In the genomic region with DNA sequence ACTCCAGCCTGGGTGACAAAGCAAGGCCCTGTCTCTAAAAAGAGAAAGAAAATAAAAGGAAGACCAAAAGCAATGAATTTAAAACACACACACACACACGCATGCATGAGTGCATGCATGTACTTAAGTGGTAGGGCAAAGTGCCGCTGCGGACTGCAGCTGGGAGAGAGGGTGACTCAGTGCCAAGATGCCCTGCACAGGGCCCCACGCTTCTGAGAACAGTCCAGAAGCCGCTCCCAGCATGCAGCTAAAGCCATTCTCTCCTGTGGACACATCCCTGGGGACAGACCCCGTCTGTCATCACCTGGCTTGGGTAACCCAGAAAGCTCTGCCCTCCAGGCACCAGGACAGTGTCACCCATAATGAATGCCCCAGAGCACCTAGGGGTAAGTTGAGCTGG, we compare ENCODE assay signal across 26 cellular contexts.
A peak's percentile ranks its signal among the peaks of the same experiment; 100 is the strongest.
DNase-seq lines count a peak whose midpoint lies in the region; ATAC-seq, FAIRE-seq and TF ChIP-seq lines count a peak whose summit lies in the region.
"Had no signal": no experiment of that assay in that cellular context is flagged by ENCODE, and none has a peak within 500 bp of the region (broad histone marks: within the 10 kb centered on the region; RNA-seq: fewer than 3 reads in every experiment).

No MANE protein-coding gene starts in this region.

- no peak for TF ChIP-seq CTCF in right atrium auricular region (IDR thresholded peaks at IDR 0.05)
- no peak for TF ChIP-seq CTCF in bronchial epithelial cell (IDR thresholded peaks at IDR 0.05; ENCODE audit: insufficient read depth, low read length, severe bottlenecking)
- no peak for TF ChIP-seq CTCF in gastrocnemius medialis (IDR thresholded peaks at IDR 0.05 in 4 of 5, conservative IDR thresholded peaks at IDR 0.05 in 1 of 5)
- TF ChIP-seq CTCF in testis (IDR thresholded peaks at IDR 0.05), result no peak

- FAIRE-seq in bronchial epithelial cell (lab: Jason Lieb, UNC) (no peak), GM12891 (lab: Jason Lieb, UNC) (no peak)
- FAIRE-seq: A549, colon had no signal

- peak; percentile 40 for ATAC-seq in Right ventricle myocardium inferior
- no peak for ATAC-seq in gastrocnemius medialis
- ATAC-seq: A549; activated CD8-positive, alpha-beta T cell treated with anti-CD3 and anti-CD28 coated beads for 36 hours; left lobe of liver had no signal

- intact Hi-C loops in Right ventricle myocardium inferior (cut with DNase I), result loop anchor here (1.0 kb wide), 1 partner anchor 124 kb away; no protein-coding TSS in a partner anchor
- intact Hi-C loops in gastrocnemius medialis (cut with DNase I; ENCODE audit: low total_unique reads), result no loop called here
- intact Hi-C loops in testis (cut with DNase I; ENCODE audit: low total_unique reads), result no loop called here

- DNase-seq in Right ventricle myocardium inferior (ENCODE audit: missing footprints), result no peak
- no peak for DNase-seq in right atrium auricular region (ENCODE audit: low spot score)
- peak; percentile 26 for DNase-seq in bronchial epithelial cell (ENCODE audit: low read depth)
- DNase-seq in kidney tubule cell (ENCODE audit: low spot score), result peak; percentile 79
- no peak for DNase-seq in gastrocnemius medialis
- DNase-seq in GM12891 (ENCODE audit: insufficient read length, low spot score), result no peak
- DNase-seq in testis, result no peak
- DNase-seq in GM03348 (ENCODE audit: low spot score), result no peak
- DNase-seq: activated CD8-positive, alpha-beta T cell treated with anti-CD3 and anti-CD28 coated beads for 36 hours; activated naive CD4-positive, alpha-beta T cell treated with anti-CD3 and anti-CD28 coated beads, Interleukin-2, amount 10 ng/mL, durations not matched to agents 7 days and 5 days; activated T-cell treated with anti-CD3 and anti-CD28 coated beads, Interleukin-2, amount 50 U/mL, for 24 hours; DND-41; endodermal cell; HFFc6; MM.1S; NCI-H146; NCI-H69; nucleus accumbens; OCI-M1; retina; stimulated activated naive CD4-positive, alpha-beta T cell treated with Interleukin-2 at 50 U/mL for 16 hours; T-helper 9 cell had no signal

- no peaks in the 10 kb centered on the region for H3K9me3 ChIP-seq in right atrium auricular region
- H3K9me3 ChIP-seq in gastrocnemius medialis, result no peaks in the 10 kb centered on the region
- H3K9me3 ChIP-seq in testis, result no peaks in the 10 kb centered on the region
- H3K9me3 ChIP-seq: A549 had no signal

- H3K4me3 ChIP-seq in right atrium auricular region (no peak overlapping the region), bronchial epithelial cell (ENCODE audit: low read depth, low read length) (no peak overlapping the region), gastrocnemius medialis (no peak overlapping the region), testis (no peak overlapping the region)
- H3K4me3 ChIP-seq: A549, SK-N-MC had no signal

- no peaks in the 10 kb centered on the region for H3K27me3 ChIP-seq in right atrium auricular region
- H3K27me3 ChIP-seq in bronchial epithelial cell (ENCODE audit: control insufficient read depth, insufficient read depth, low read length), result no peaks in the 10 kb centered on the region
- H3K27me3 ChIP-seq in gastrocnemius medialis, result no peaks in the 10 kb centered on the region
- no peaks in the 10 kb centered on the region for H3K27me3 ChIP-seq in testis

- in situ Hi-C loops in gastrocnemius medialis (cut with MboI; ENCODE audit: low sequenced_read_pairs in 4 of 4), result loop anchor here (25.0 kb wide), 3 partner anchors 122 to 572 kb away; a partner anchor contains a TSS

- H3K4me1 ChIP-seq in right atrium auricular region (peaks cover 0 to 12% of the 10 kb centered on the region in 2 donors), gastrocnemius medialis (peaks cover 5 to 6% of the 10 kb centered on the region in 2 donors), testis (peaks cover 11% of the 10 kb centered on the region)

- H3K27ac ChIP-seq in right atrium auricular region, result no peak overlapping the region
- H3K27ac ChIP-seq in gastrocnemius medialis, result no peak overlapping the region
- no peak overlapping the region for H3K27ac ChIP-seq in testis
- H3K27ac ChIP-seq: SK-N-MC had no signal

- TF ChIP-seq POLR2A in gastrocnemius medialis (IDR thresholded peaks at IDR 0.05) (no peak), GM12891 (IDR thresholded peaks at IDR 0.05; ENCODE audit: low read depth, low read length) (no peak), testis (IDR thresholded peaks at IDR 0.05) (no peak)

- H3K36me3 ChIP-seq in right atrium auricular region (no peaks in the 10 kb centered on the region), bronchial epithelial cell (ENCODE audit: control insufficient read depth, insufficient read depth, low read length) (no peaks in the 10 kb centered on the region), gastrocnemius medialis (no peaks in the 10 kb centered on the region), testis (ENCODE audit: low read depth, missing control alignments) (no peaks in the 10 kb centered on the region)

- WGBS in testis, 2 donors, result 90 to 94% methylated on average over 6 of the region's 6 CpGs

TF ChIP-seq in GM12891, 5 proteins besides CTCF, POLR2A, EP300 and RAD21:
- no peak for TF ChIP-seq TAF1 (IDR thresholded peaks at IDR 0.05; ENCODE audit: low read depth, low read length)
- no peak for TF ChIP-seq POU2F2 (IDR thresholded peaks at IDR 0.05; ENCODE audit: low read depth, low read length)
- TF ChIP-seq PAX5 (IDR thresholded peaks at IDR 0.05; ENCODE audit: insufficient read depth, low read length, severe bottlenecking), result no peak
- no peak for TF ChIP-seq POLR2AphosphoS5 (IDR thresholded peaks at IDR 0.05; ENCODE audit: low read depth, low read length)
- no peak for TF ChIP-seq SPI1 (IDR thresholded peaks at IDR 0.05; ENCODE audit: low read depth, low read length)

Comparison
In these comparisons a context has a peak if more than half of its experiments do, and no peak if none do; other contexts are left out.
1. DNase-seq: peak in bronchial epithelial cell (single experiment) and kidney tubule cell (single experiment); none in Right ventricle myocardium inferior (single experiment), right atrium auricular region (single experiment), gastrocnemius medialis (0 of 2), GM12891 (single experiment), testis (single experiment) and GM03348 (single experiment).